24 cellular contexts compared by ENCODE assay signal in genomic region chr4:30473225-30473624, GRCh38.
"Had no signal": no experiment of that assay in that cellular context is flagged by ENCODE, and none has a peak within 500 bp of the region (broad histone marks: within the 10 kb centered on the region; RNA-seq: fewer than 3 reads in every experiment).

No MANE protein-coding gene starts in this region.

- H3K27ac ChIP-seq: neural progenitor cell, ovary, parathyroid adenoma, psoas muscle, right lobe of liver, sigmoid colon, stomach, thoracic aorta, thyroid gland, tibial nerve, upper lobe of left lung, vagina had no signal

- H3K36me3 ChIP-seq: neural progenitor cell, ovary, right lobe of liver, sigmoid colon, stomach, thoracic aorta, thyroid gland, tibial nerve, upper lobe of left lung, vagina had no signal

- H3K4me2 ChIP-seq: neural progenitor cell had no signal

- H3K4me1 ChIP-seq: neural progenitor cell, parathyroid adenoma, psoas muscle, right lobe of liver, sigmoid colon, stomach, thyroid gland, tibial nerve, upper lobe of left lung, vagina had no signal

- H3K27me3 ChIP-seq: neural progenitor cell, ovary, right lobe of liver, sigmoid colon, stomach, thyroid gland, tibial nerve, upper lobe of left lung, vagina had no signal

- H2AFZ ChIP-seq: neural progenitor cell, parathyroid adenoma had no signal

- H3K9me3 ChIP-seq: ovary, psoas muscle, right lobe of liver, sigmoid colon, stomach, thoracic aorta, thyroid gland, tibial nerve, upper lobe of left lung, vagina had no signal

- H3K4me3 ChIP-seq: neural progenitor cell, ovary, psoas muscle, right lobe of liver, sigmoid colon, stomach, thoracic aorta, thyroid gland, tibial nerve, upper lobe of left lung, vagina had no signal

- ATAC-seq: psoas muscle; right cardiac atrium; right lobe of liver; stimulated activated effector memory CD8-positive, alpha-beta T cell treated with anti-CD3 and anti-CD28 coated beads, Interleukin-12 subunit alpha, Interleukin-12 subunit beta, amount 100 ng/mL, for 72 hours; stimulated activated naive B cell treated with anti-CD40 and anti-IgM and Interleukin-4, amounts not matched to agents 10 μg/mL and 1 μg/mL and 100 μg/mL, for 72 hours had no signal

- DNase-seq: occipital lobe; ovary; posterior cingulate gyrus; psoas muscle; right cardiac atrium; right lobe of liver; sigmoid colon; small intestine; stimulated activated CD4-positive, alpha-beta T cell treated with anti-CD3 and anti-CD28 coated beads, Interleukin-15, amount 100 ng/mL, for 24 hours; stimulated activated CD4-positive, alpha-beta T cell treated with anti-CD3 and anti-CD28 coated beads, Interleukin-2, amount 100 ng/mL, for 24 hours; stimulated activated CD4-positive, alpha-beta T cell treated with anti-CD3 and anti-CD28 coated beads, Interleukin-2, amount 100 ng/mL, for 48 hours; stimulated activated CD4-positive, alpha-beta T cell treated with anti-CD3 and anti-CD28 coated beads, Interleukin-4, amount 100 ng/mL, for 24 hours; stimulated activated naive B cell treated with anti-CD40 and anti-IgM and Interleukin-4, amounts not matched to agents 10 μg/mL and 1 μg/mL and 100 μg/mL, for 72 hours; stimulated activated naive CD4-positive, alpha-beta T cell treated with Interleukin-2 at 50 U/mL for 16 hours; stomach; thyroid gland; trophoblast cell; upper lobe of left lung had no signal

- H3K9ac ChIP-seq: neural progenitor cell, parathyroid adenoma had no signal

- H3K79me2 ChIP-seq: parathyroid adenoma had no signal
